Comparison of ENCODE assay signal across 2 cellular contexts in the genomic region with DNA sequence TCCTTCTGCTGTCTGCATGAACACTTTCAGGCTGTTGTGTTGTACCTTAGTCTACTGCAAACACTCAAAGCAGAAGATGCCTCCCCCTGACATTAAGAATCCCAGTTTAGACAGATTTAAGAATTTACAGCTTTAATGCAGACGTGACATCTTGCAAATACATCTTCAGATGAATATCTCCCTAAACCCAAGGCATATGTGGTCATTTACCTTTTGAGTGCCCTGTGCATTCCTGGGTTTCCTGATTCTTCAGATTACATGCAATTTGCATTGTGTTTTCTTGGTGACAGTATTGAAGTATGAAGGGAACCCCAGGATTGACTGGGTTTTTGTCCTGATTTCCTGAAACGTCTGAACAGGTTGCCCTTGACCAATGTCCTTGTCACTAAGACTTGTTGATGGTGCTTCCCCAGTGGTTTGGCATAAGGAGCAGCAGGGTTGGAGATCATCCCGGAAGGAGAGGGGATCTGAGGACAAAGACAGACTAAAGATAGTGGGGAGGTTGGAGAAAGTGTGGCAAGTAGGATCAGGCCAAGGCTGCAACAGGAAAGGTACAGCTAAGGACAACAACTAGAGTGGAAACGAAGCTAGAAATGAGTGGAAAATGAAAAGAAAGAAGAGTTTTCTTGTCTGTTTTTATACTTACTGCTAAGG.
TF ChIP-seq lines count a peak whose summit lies in the region.

No MANE protein-coding gene starts in this region.

TF ChIP-seq in HepG2, 621 proteins besides CTCF, POLR2A, EP300 and RAD21:
- no peak for TF ChIP-seq ZNF496 (CRISPR knock-in tag; IDR thresholded peaks at IDR 0.05; ENCODE audit: insufficient replicate concordance)
- no peak for TF ChIP-seq ZNF33A (CRISPR knock-in tag; IDR thresholded peaks at IDR 0.05; ENCODE audit: borderline replicate concordance)
- TF ChIP-seq, protein P1, sequence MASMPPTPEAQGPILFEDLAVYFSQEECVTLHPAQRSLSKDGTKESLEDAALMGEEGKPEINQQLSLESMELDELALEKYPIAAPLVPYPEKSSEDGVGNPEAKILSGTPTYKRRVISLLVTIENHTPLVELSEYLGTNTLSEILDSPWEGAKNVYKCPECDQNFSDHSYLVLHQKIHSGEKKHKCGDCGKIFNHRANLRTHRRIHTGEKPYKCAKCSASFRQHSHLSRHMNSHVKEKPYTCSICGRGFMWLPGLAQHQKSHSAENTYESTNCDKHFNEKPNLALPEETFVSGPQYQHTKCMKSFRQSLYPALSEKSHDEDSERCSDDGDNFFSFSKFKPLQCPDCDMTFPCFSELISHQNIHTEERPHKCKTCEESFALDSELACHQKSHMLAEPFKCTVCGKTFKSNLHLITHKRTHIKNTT (CRISPR knock-in tag; IDR thresholded peaks at IDR 0.05), result no peak
- TF ChIP-seq BRD4 (CRISPR knock-in tag; IDR thresholded peaks at IDR 0.05), result peak; percentile 51; the same call in 1 of the 2 replicates
- TF ChIP-seq ZSCAN12 (CRISPR knock-in tag; IDR thresholded peaks at IDR 0.05), result no peak

TF ChIP-seq in H1, 55 proteins besides CTCF, POLR2A, EP300 and RAD21:
- no peak for TF ChIP-seq HDAC2 (IDR thresholded peaks at IDR 0.05; ENCODE audit: borderline replicate concordance in 1 of 2, low read depth in 2 of 2, low read length in 2 of 2)
- no peak for TF ChIP-seq SIN3A (conservative IDR thresholded peaks at IDR 0.05 in 1 of 2, IDR thresholded peaks at IDR 0.05 in 1 of 2; ENCODE audit: low read depth in 1 of 2, low read length in 2 of 2)
- no peak for TF ChIP-seq HDAC6 (IDR thresholded peaks at IDR 0.05; ENCODE audit: low read depth, low read length)
- TF ChIP-seq MAFK (IDR thresholded peaks at IDR 0.05; ENCODE audit: low read depth, low read length), result no peak
- TF ChIP-seq RFX5 (IDR thresholded peaks at IDR 0.05; ENCODE audit: borderline replicate concordance, low read depth, low read length), result no peak
- no peak for TF ChIP-seq TBP (IDR thresholded peaks at IDR 0.05; ENCODE audit: low read depth, low read length)
- TF ChIP-seq POLR2AphosphoS5 (IDR thresholded peaks at IDR 0.05; ENCODE audit: low read depth, low read length), result no peak
- TF ChIP-seq CTBP2 (IDR thresholded peaks at IDR 0.05; ENCODE audit: borderline replicate concordance, insufficient read depth, insufficient read length, low read length), result no peak
